ENCODE assay signal across 32 cellular contexts in the genomic region with DNA sequence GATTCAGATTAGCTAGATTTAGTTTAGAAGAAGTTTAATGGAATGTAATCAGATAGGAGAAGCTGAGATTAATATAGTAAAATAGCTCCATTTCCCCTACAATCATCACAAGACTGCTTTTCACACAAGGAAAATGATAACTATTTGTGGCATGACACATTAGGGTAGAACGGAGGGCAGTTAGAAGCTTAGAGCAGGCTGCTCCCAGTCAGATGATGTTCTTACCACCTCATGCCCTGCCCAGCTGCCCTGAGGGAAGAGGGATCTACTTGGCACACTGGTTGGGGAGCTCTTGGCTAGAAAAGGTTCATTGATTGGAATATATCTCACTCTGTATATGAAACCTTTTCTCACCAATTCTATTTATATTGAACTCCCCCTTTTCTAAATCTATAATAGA.
DNase-seq lines count a peak whose midpoint lies in the region; ATAC-seq and TF ChIP-seq lines count a peak whose summit lies in the region.
"Had no signal": no experiment of that assay in that cellular context is flagged by ENCODE, and none has a peak within 500 bp of the region (broad histone marks: within the 10 kb centered on the region; RNA-seq: fewer than 3 reads in every experiment).

No MANE protein-coding gene starts in this region.

- no peaks in the 10 kb centered on the region for H3K9me3 ChIP-seq in mucosa of descending colon
- H3K9me3 ChIP-seq: BLaER1, neutrophil, prostate gland, tibial artery had no signal

- H3K4me3 ChIP-seq in mucosa of descending colon: no peak overlapping the region
- H3K4me3 ChIP-seq: BLaER1, GM23338, heart left ventricle, PC-9, prostate gland, tibial artery had no signal

- intact Hi-C loops in mucosa of descending colon (cut with DNase I, micrococcal nuclease): no loop called here

- H3K4me1 ChIP-seq in mucosa of descending colon (ENCODE audit: low read depth): no peaks in the 10 kb centered on the region
- H3K4me1 ChIP-seq: BLaER1, prostate gland, tibial artery had no signal

- ATAC-seq in GM19328 (IDR thresholded peaks at IDR 0.05; ENCODE audit: unreplicated experiment) (no peak), GM21717 (IDR thresholded peaks at IDR 0.05; ENCODE audit: unreplicated experiment) (no peak), mucosa of descending colon (no peak)
- ATAC-seq: activated CD4-positive, CD25-positive, alpha-beta regulatory T cell treated with anti-CD3 and anti-CD28 coated beads, Interleukin-2, amount 50 U/mL, for 24 hours; activated CD8-positive, alpha-beta memory T cell treated with anti-CD3 and anti-CD28 coated beads, Interleukin-2, amount 10 ng/mL, durations not matched to agents 7 days and 5 days; activated naive CD8-positive, alpha-beta T cell treated with anti-CD3 and anti-CD28 coated beads, Interleukin-2, amount 50 U/mL, for 24 hours; GM23338; heart left ventricle had no signal

- H3K36me3 ChIP-seq in mucosa of descending colon (ENCODE audit: low read depth): no peaks in the 10 kb centered on the region
- H3K36me3 ChIP-seq: BLaER1, heart left ventricle, neutrophil, prostate gland, tibial artery had no signal

- DNase-seq in COLO829 (ENCODE audit: low spot score) (peak; percentile 60), NCI-H226 (peak; percentile 83), epidermal melanocyte (ENCODE audit: insufficient read length, low spot score) (peak; percentile 41), kidney tubule cell (ENCODE audit: low spot score) (peak; percentile 12), NCI-H2029 (lab: John Stamatoyannopoulos, UW) (no peak), mucosa of descending colon (no peak)
- DNase-seq: activated CD4-positive, alpha-beta T cell treated with anti-CD3 and anti-CD28 coated beads, Interleukin-2, amount 50 U/mL, for 4 hours; activated CD8-positive, alpha-beta memory T cell treated with anti-CD3 and anti-CD28 coated beads, Interleukin-2, amount 10 ng/mL, durations not matched to agents 7 days and 5 days; activated naive CD8-positive, alpha-beta T cell treated with anti-CD3 and anti-CD28 coated beads, Interleukin-2, amount 50 U/mL, for 24 hours; activated T-cell treated with anti-CD3 and anti-CD28 coated beads, Interleukin-2, amount 50 U/mL, for 48 hours; DMS53; effector CD4-positive, alpha-beta T cell; erythroblast; heart left ventricle; kidney; MM.1S; naive B cell; NCI-H1105 treated with DMSO at 0.1 percent for 48 hours; NCI-H1930; NCI-H69; Right ventricle myocardium superior; stimulated activated CD4-positive, alpha-beta T cell treated with anti-CD3 and anti-CD28 coated beads, Interleukin-4, amount 100 ng/mL, for 4 hours; T-helper 2 cell; tibial artery had no signal

- no peak for TF ChIP-seq CTCF in mucosa of descending colon (IDR thresholded peaks at IDR 0.05)

Comparison
In these comparisons a context has a peak if more than half of its experiments do, and no peak if none do; other contexts are left out.
1. DNase-seq: peak in COLO829 (single experiment), NCI-H226 (single experiment), epidermal melanocyte (single experiment) and kidney tubule cell (single experiment); none in NCI-H2029 (single experiment) and mucosa of descending colon (0 of 3).